1 cellular context compared by ENCODE assay signal in the genomic region with DNA sequence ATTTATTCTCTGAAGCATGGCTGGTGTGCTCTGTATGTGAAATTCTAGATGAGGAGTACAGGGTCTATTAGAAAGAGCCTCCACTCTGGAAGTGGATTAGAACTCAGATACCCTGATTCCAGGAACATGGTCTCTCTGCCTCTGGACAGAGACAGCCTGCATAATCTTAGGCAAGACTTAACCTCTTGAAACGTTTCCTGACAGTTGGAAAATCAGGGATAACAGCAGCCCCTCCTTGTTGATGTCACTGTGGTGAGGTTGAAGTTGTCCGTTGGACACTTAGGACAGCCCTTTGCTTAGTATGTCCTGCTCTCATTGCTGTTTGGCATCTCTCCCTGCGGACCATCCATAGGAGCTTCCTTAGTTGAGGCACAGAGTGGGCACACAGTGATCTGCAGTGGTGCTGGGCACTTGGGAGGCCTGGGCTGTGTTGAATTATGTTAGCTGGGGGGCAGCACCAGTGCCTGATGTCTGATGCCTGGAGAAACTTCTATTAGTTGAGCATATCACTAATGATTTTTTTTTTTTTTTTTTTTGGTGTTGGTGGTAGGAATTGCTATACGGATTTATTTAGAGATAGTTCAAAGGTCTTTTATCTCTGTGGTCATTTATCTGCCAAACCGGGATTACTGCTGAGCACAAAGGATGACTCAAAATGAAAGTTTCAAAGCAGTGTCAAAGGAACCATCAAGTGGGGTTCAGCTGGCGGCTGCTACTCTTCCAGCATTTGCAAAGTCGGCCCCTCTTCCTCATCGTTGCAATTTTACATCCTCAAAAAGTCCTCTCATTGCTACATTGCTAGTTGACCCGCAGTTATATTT.
TF ChIP-seq lines count a peak whose summit lies in the region.

No MANE protein-coding gene starts in this region.

TF ChIP-seq in GM12878, 131 proteins besides CTCF, POLR2A, EP300 and RAD21 (continued from another document):
- TF ChIP-seq, protein P1, sequence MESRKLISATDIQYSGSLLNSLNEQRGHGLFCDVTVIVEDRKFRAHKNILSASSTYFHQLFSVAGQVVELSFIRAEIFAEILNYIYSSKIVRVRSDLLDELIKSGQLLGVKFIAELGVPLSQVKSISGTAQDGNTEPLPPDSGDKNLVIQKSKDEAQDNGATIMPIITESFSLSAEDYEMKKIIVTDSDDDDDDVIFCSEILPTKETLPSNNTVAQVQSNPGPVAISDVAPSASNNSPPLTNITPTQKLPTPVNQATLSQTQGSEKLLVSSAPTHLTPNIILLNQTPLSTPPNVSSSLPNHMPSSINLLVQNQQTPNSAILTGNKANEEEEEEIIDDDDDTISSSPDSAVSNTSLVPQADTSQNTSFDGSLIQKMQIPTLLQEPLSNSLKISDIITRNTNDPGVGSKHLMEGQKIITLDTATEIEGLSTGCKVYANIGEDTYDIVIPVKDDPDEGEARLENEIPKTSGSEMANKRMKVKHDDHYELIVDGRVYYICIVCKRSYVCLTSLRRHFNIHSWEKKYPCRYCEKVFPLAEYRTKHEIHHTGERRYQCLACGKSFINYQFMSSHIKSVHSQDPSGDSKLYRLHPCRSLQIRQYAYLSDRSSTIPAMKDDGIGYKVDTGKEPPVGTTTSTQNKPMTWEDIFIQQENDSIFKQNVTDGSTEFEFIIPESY (IDR thresholded peaks at IDR 0.05) = no peak
- no peak for TF ChIP-seq TARDBP (IDR thresholded peaks at IDR 0.05; ENCODE audit: borderline replicate concordance)
- TF ChIP-seq YY1 (IDR thresholded peaks at IDR 0.05; ENCODE audit: low read depth, low read length) = no peak
- TF ChIP-seq, protein P2, sequence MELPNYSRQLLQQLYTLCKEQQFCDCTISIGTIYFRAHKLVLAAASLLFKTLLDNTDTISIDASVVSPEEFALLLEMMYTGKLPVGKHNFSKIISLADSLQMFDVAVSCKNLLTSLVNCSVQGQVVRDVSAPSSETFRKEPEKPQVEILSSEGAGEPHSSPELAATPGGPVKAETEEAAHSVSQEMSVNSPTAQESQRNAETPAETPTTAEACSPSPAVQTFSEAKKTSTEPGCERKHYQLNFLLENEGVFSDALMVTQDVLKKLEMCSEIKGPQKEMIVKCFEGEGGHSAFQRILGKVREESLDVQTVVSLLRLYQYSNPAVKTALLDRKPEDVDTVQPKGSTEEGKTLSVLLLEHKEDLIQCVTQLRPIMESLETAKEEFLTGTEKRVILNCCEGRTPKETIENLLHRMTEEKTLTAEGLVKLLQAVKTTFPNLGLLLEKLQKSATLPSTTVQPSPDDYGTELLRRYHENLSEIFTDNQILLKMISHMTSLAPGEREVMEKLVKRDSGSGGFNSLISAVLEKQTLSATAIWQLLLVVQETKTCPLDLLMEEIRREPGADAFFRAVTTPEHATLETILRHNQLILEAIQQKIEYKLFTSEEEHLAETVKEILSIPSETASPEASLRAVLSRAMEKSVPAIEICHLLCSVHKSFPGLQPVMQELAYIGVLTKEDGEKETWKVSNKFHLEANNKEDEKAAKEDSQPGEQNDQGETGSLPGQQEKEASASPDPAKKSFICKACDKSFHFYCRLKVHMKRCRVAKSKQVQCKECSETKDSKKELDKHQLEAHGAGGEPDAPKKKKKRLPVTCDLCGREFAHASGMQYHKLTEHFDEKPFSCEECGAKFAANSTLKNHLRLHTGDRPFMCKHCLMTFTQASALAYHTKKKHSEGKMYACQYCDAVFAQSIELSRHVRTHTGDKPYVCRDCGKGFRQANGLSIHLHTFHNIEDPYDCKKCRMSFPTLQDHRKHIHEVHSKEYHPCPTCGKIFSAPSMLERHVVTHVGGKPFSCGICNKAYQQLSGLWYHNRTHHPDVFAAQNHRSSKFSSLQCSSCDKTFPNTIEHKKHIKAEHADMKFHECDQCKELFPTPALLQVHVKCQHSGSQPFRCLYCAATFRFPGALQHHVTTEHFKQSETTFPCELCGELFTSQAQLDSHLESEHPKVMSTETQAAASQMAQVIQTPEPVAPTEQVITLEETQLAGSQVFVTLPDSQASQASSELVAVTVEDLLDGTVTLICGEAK (IDR thresholded peaks at IDR 0.05; ENCODE audit: borderline replicate concordance) = no peak
- TF ChIP-seq ZNF274 (IDR thresholded peaks at IDR 0.05; ENCODE audit: insufficient read depth, insufficient read length) = no peak
- TF ChIP-seq MYB (IDR thresholded peaks at IDR 0.05; ENCODE audit: borderline replicate concordance, low read depth, low read length) = no peak
- TF ChIP-seq, protein P3, sequence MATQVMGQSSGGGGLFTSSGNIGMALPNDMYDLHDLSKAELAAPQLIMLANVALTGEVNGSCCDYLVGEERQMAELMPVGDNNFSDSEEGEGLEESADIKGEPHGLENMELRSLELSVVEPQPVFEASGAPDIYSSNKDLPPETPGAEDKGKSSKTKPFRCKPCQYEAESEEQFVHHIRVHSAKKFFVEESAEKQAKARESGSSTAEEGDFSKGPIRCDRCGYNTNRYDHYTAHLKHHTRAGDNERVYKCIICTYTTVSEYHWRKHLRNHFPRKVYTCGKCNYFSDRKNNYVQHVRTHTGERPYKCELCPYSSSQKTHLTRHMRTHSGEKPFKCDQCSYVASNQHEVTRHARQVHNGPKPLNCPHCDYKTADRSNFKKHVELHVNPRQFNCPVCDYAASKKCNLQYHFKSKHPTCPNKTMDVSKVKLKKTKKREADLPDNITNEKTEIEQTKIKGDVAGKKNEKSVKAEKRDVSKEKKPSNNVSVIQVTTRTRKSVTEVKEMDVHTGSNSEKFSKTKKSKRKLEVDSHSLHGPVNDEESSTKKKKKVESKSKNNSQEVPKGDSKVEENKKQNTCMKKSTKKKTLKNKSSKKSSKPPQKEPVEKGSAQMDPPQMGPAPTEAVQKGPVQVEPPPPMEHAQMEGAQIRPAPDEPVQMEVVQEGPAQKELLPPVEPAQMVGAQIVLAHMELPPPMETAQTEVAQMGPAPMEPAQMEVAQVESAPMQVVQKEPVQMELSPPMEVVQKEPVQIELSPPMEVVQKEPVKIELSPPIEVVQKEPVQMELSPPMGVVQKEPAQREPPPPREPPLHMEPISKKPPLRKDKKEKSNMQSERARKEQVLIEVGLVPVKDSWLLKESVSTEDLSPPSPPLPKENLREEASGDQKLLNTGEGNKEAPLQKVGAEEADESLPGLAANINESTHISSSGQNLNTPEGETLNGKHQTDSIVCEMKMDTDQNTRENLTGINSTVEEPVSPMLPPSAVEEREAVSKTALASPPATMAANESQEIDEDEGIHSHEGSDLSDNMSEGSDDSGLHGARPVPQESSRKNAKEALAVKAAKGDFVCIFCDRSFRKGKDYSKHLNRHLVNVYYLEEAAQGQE (IDR thresholded peaks at IDR 0.05; ENCODE audit: low read depth, low read length) = no peak
- TF ChIP-seq, protein P4, sequence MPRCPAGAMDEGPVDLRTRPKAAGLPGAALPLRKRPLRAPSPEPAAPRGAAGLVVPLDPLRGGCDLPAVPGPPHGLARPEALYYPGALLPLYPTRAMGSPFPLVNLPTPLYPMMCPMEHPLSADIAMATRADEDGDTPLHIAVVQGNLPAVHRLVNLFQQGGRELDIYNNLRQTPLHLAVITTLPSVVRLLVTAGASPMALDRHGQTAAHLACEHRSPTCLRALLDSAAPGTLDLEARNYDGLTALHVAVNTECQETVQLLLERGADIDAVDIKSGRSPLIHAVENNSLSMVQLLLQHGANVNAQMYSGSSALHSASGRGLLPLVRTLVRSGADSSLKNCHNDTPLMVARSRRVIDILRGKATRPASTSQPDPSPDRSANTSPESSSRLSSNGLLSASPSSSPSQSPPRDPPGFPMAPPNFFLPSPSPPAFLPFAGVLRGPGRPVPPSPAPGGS (IDR thresholded peaks at IDR 0.05; ENCODE audit: borderline replicate concordance, insufficient read depth, low read depth, low read length, poor library complexity, severe bottlenecking) = peak; percentile 42
- TF ChIP-seq, protein P5, sequence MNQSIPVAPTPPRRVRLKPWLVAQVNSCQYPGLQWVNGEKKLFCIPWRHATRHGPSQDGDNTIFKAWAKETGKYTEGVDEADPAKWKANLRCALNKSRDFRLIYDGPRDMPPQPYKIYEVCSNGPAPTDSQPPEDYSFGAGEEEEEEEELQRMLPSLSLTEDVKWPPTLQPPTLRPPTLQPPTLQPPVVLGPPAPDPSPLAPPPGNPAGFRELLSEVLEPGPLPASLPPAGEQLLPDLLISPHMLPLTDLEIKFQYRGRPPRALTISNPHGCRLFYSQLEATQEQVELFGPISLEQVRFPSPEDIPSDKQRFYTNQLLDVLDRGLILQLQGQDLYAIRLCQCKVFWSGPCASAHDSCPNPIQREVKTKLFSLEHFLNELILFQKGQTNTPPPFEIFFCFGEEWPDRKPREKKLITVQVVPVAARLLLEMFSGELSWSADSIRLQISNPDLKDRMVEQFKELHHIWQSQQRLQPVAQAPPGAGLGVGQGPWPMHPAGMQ (IDR thresholded peaks at IDR 0.05; ENCODE audit: borderline replicate concordance) = no peak
- no peak for TF ChIP-seq SREBF1 (IDR thresholded peaks at IDR 0.05; ENCODE audit: low read length)
- peak; percentile 57; the same call in 1 of the 2 replicates for TF ChIP-seq NR2C1 (IDR thresholded peaks at IDR 0.05)
- TF ChIP-seq CEBPB (IDR thresholded peaks at IDR 0.05; ENCODE audit: borderline replicate concordance in 1 of 2, low read depth in 2 of 2, low read length in 2 of 2) = no peak
- no peak for TF ChIP-seq SMAD5 (IDR thresholded peaks at IDR 0.05; ENCODE audit: low read depth)
- TF ChIP-seq, protein P6, sequence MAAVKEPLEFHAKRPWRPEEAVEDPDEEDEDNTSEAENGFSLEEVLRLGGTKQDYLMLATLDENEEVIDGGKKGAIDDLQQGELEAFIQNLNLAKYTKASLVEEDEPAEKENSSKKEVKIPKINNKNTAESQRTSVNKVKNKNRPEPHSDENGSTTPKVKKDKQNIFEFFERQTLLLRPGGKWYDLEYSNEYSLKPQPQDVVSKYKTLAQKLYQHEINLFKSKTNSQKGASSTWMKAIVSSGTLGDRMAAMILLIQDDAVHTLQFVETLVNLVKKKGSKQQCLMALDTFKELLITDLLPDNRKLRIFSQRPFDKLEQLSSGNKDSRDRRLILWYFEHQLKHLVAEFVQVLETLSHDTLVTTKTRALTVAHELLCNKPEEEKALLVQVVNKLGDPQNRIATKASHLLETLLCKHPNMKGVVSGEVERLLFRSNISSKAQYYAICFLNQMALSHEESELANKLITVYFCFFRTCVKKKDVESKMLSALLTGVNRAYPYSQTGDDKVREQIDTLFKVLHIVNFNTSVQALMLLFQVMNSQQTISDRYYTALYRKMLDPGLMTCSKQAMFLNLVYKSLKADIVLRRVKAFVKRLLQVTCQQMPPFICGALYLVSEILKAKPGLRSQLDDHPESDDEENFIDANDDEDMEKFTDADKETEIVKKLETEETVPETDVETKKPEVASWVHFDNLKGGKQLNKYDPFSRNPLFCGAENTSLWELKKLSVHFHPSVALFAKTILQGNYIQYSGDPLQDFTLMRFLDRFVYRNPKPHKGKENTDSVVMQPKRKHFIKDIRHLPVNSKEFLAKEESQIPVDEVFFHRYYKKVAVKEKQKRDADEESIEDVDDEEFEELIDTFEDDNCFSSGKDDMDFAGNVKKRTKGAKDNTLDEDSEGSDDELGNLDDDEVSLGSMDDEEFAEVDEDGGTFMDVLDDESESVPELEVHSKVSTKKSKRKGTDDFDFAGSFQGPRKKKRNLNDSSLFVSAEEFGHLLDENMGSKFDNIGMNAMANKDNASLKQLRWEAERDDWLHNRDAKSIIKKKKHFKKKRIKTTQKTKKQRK (IDR thresholded peaks at IDR 0.05; ENCODE audit: low read depth, low read length) = no peak
- TF ChIP-seq HDAC2 (IDR thresholded peaks at IDR 0.05) = no peak
- TF ChIP-seq CHD4 (IDR thresholded peaks at IDR 0.05) = no peak
- no peak for TF ChIP-seq RCOR1 (conservative IDR thresholded peaks at IDR 0.05; ENCODE audit: low read depth, low read length)
- TF ChIP-seq ZZZ3 (IDR thresholded peaks at IDR 0.05; ENCODE audit: control insufficient read depth, insufficient read length, low read depth) = no peak
TF ChIP-seq in GM12878: peak in this region for 43.
